In the genomic region with DNA sequence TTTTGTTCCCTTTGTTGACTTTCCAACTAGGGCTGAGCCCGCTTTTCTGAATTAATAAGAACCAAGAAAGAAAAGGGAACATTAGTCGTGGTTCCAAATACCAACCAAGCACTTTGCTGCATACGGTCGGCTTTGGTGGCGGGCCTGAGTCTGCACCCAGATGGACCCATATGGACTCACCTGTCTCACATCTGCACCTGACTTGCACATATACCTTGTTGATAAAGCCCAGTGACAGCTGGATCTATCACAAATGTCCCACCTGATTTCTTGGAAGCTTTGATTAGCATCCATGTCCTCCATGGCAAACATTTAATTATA, we compare ENCODE assay signal across 14 cellular contexts. TPM values are rescaled to one million over a fixed set of nuclear protein-coding genes. Genes with fewer than 3 reads are reported as not detected.
DNase-seq lines count a peak whose midpoint lies in the region; ATAC-seq, FAIRE-seq and TF ChIP-seq lines count a peak whose summit lies in the region.
"Had no signal": no experiment of that assay in that cellular context is flagged by ENCODE, and none has a peak within 500 bp of the region (broad histone marks: within the 10 kb centered on the region; RNA-seq: fewer than 3 reads in every experiment).

No MANE protein-coding gene starts in this region.

- BruUV-seq in HepG2 (replicated peaks; lab: Mats Ljungman, UMichigan), result no TSS peak

- no peak overlapping the region for H3K4me3 Mint-ChIP-seq in type B pancreatic cell
- H3K4me3 Mint-ChIP-seq: activated CD4-positive, alpha-beta memory T cell treated with anti-CD3 and anti-CD28 coated beads for 36 hours; activated naive CD8-positive, alpha-beta T cell treated with anti-CD3 and anti-CD28 coated beads, Interleukin-2, amount 10 ng/mL, durations not matched to agents 7 days and 5 days; dendritic cell treated with granulocyte-macrophage colony-stimulating factor and Interleukin-4, amounts not matched to agents 40 ng/mL and 50 ng/mL, for 4 days; naive thymus-derived CD4-positive, alpha-beta T cell; T-helper 2 cell treated with Interferon-gamma antibody and Interleukin-4, amounts not matched to agents 5 μg/mL and 100 μg/mL, for 36 hours had no signal

- H3K4me2 ChIP-seq in HepG2 (ENCODE audit: low read depth, low read length), result no peak overlapping the region

- 67% methylated on average over 5 of the region's 5 CpGs for WGBS in HepG2 (ENCODE audit: low lambda C conversion rate)
- 98% methylated on average over 5 of the region's 5 CpGs for WGBS in right lobe of liver (ENCODE audit: insufficient coverage, low coverage, low lambda C conversion rate, missing lambda C conversion rate)

- H3K9me3 ChIP-seq in HepG2 (ENCODE audit: low read length), result no peaks in the 10 kb centered on the region
- H3K9me3 ChIP-seq in right lobe of liver, result no peaks in the 10 kb centered on the region
- H3K9me3 ChIP-seq in breast epithelium, result no peaks in the 10 kb centered on the region

- H3K4me3 ChIP-seq in HepG2 (replicated peaks in 1 of 3; ENCODE audit: insufficient read depth in 1 of 3, low read depth in 2 of 3, low read length in 3 of 3) (no peak overlapping the region), right lobe of liver (no peak overlapping the region), breast epithelium (no peak overlapping the region)

- H3K27me3 Mint-ChIP-seq in type B pancreatic cell, result no peaks in the 10 kb centered on the region
- H3K27me3 Mint-ChIP-seq: dendritic cell treated with granulocyte-macrophage colony-stimulating factor and Interleukin-4, amounts not matched to agents 40 ng/mL and 50 ng/mL, for 4 days had no signal

- intact Hi-C loops in HepG2 (cut with micrococcal nuclease; ENCODE audit: unreplicated experiment) (loop anchor here (5.0 to 10.0 kb wide), 2 partner anchors 110 to 572 kb away; partner anchors contain the start of gene HDDC2), right lobe of liver (cut with DNase I) (no loop called here), breast epithelium (cut with DNase I; ENCODE audit: low total_unique reads) (no loop called here)

- FAIRE-seq in HepG2 (lab: Jason Lieb, UNC), result no peak

- TF ChIP-seq POLR2A in HepG2 (IDR thresholded peaks at IDR 0.05; ENCODE audit: insufficient read depth in 1 of 2, low read depth in 2 of 2, low read length in 2 of 2) (no peak), right lobe of liver (IDR thresholded peaks at IDR 0.05) (no peak), breast epithelium (IDR thresholded peaks at IDR 0.05) (no peak)

- H3K36me3 ChIP-seq in HepG2 (replicated peaks in 1 of 2; ENCODE audit: control insufficient read depth in 1 of 2, insufficient read depth in 2 of 2, low read length in 2 of 2) (no peaks in the 10 kb centered on the region), right lobe of liver (no peaks in the 10 kb centered on the region), breast epithelium (no peaks in the 10 kb centered on the region)

- TF ChIP-seq CTCF in HepG2 (CRISPR knock-in tag; IDR thresholded peaks at IDR 0.05) (no peak), right lobe of liver (IDR thresholded peaks at IDR 0.05) (no peak), breast epithelium (IDR thresholded peaks at IDR 0.05) (no peak), type B pancreatic cell (conservative IDR thresholded peaks at IDR 0.05) (peak; percentile 13)

- peak; percentile 39; the same call in 2 of the 3 replicates for ATAC-seq in HepG2
- no peak for ATAC-seq in right lobe of liver
- ATAC-seq in HG03159 (IDR thresholded peaks at IDR 0.05; ENCODE audit: unreplicated experiment), result peak; percentile 14
- no peak for ATAC-seq in HG03139 (IDR thresholded peaks at IDR 0.05; ENCODE audit: unreplicated experiment)

- H3K4me1 ChIP-seq in HepG2 (ENCODE audit: insufficient read depth, low read length) (no peaks in the 10 kb centered on the region), right lobe of liver (peaks cover 0 to 9% (median 1%) of the 10 kb centered on the region in 4 donors), breast epithelium (peaks cover 0 to 14% of the 10 kb centered on the region in 2 donors)

- H3K4me1 Mint-ChIP-seq in type B pancreatic cell (ENCODE audit: unreplicated experiment), result peaks cover 55% of the 10 kb centered on the region

- CTCF ChIA-PET in HepG2 (lab: Yijun Ruan, JAX; ENCODE audit: low intra/inter-chr PET ratio, low total read pairs), result no interaction called here

- DNase-seq in HepG2 (ENCODE audit: low spot score), result no peak
- DNase-seq in right lobe of liver, result no peak
- no peak for DNase-seq in breast epithelium (ENCODE audit: low spot score in 2 of 2)
- no peak for DNase-seq in type B pancreatic cell (ENCODE audit: extremely low spot score, unreplicated experiment)
- DNase-seq in globus pallidus (ENCODE audit: low spot score), result no peak
- DNase-seq in DMS53 treated with DMSO at 0.1 percent for 48 hours (lab: John Stamatoyannopoulos, UW; ENCODE audit: unreplicated experiment), result no peak
- DNase-seq: NCI-H2227 treated with DMSO at 0.1 percent for 48 hours had no signal

- H3K27me3 ChIP-seq in HepG2 (ENCODE audit: control insufficient read depth in 1 of 2, insufficient read depth in 2 of 2, low read length in 2 of 2) (no peaks in the 10 kb centered on the region), right lobe of liver (no peaks in the 10 kb centered on the region), breast epithelium (no peaks in the 10 kb centered on the region)

- H3K27ac Mint-ChIP-seq in type B pancreatic cell, result peak overlapping the region; percentile 89
- H3K27ac Mint-ChIP-seq: activated CD4-positive, alpha-beta memory T cell treated with anti-CD3 and anti-CD28 coated beads for 36 hours; activated naive CD8-positive, alpha-beta T cell treated with anti-CD3 and anti-CD28 coated beads, Interleukin-2, amount 10 ng/mL, durations not matched to agents 7 days and 5 days; dendritic cell treated with granulocyte-macrophage colony-stimulating factor and Interleukin-4, amounts not matched to agents 40 ng/mL and 50 ng/mL, for 4 days; naive thymus-derived CD4-positive, alpha-beta T cell; T-helper 2 cell treated with Interferon-gamma antibody and Interleukin-4, amounts not matched to agents 5 μg/mL and 100 μg/mL, for 36 hours had no signal

- no peak for TF ChIP-seq RAD21 in HepG2 (CRISPR knock-in tag; IDR thresholded peaks at IDR 0.05)

- TF ChIP-seq EP300 in HepG2 (IDR thresholded peaks at IDR 0.05; ENCODE audit: low read depth in 2 of 2, low read length in 2 of 2), result no peak
- no peak for TF ChIP-seq EP300 in HepG2 (CRISPR knock-in tag; IDR thresholded peaks at IDR 0.05; ENCODE audit: borderline replicate concordance)

- H3K9me3 Mint-ChIP-seq in type B pancreatic cell, result no peaks in the 10 kb centered on the region
- H3K9me3 Mint-ChIP-seq: activated CD4-positive, alpha-beta memory T cell treated with anti-CD3 and anti-CD28 coated beads for 36 hours; activated naive CD8-positive, alpha-beta T cell treated with anti-CD3 and anti-CD28 coated beads, Interleukin-2, amount 10 ng/mL, durations not matched to agents 7 days and 5 days; dendritic cell treated with granulocyte-macrophage colony-stimulating factor and Interleukin-4, amounts not matched to agents 40 ng/mL and 50 ng/mL, for 4 days; naive thymus-derived CD4-positive, alpha-beta T cell; T-helper 2 cell treated with Interferon-gamma antibody and Interleukin-4, amounts not matched to agents 5 μg/mL and 100 μg/mL, for 36 hours had no signal

- POLR2A ChIA-PET in HepG2 (lab: Yijun Ruan, JAX), result no interaction called here

- H3K9ac ChIP-seq in HepG2 (ENCODE audit: insufficient read depth, low read depth, low read length), result no peak overlapping the region

- H3K79me2 ChIP-seq in HepG2 (ENCODE audit: insufficient read depth, low read length), result no peaks in the 10 kb centered on the region

- no peaks in the 10 kb centered on the region for H3K36me3 Mint-ChIP-seq in type B pancreatic cell
- H3K36me3 Mint-ChIP-seq: activated CD4-positive, alpha-beta memory T cell treated with anti-CD3 and anti-CD28 coated beads for 36 hours; activated naive CD8-positive, alpha-beta T cell treated with anti-CD3 and anti-CD28 coated beads, Interleukin-2, amount 10 ng/mL, durations not matched to agents 7 days and 5 days; naive thymus-derived CD4-positive, alpha-beta T cell had no signal

- H3K27ac ChIP-seq in HepG2 (ENCODE audit: extremely low read length, insufficient read depth, low read length), result no peak overlapping the region
- no peak overlapping the region for H3K27ac ChIP-seq in right lobe of liver
- peak overlapping the region; percentile 70 for H3K27ac ChIP-seq in breast epithelium

- no peaks in the 10 kb centered on the region for H4K20me1 ChIP-seq in HepG2 (ENCODE audit: insufficient read depth, low read length)

- in situ Hi-C loops in HepG2 (cut with HindIII; ENCODE audit: extremely low pct_ligation_motif_present, low pct_unique_long_range_greater_than_20kb), result no loop called here

- H2AFZ ChIP-seq in HepG2 (ENCODE audit: low read length), result no peak overlapping the region

TF ChIP-seq in HepG2, 621 proteins besides CTCF, POLR2A, EP300 and RAD21 (continues in another document):
- no peak for TF ChIP-seq KLF16 (CRISPR knock-in tag; IDR thresholded peaks at IDR 0.05)

RNA-seq across cellular contexts. Expression of gene TPD52L1, which starts 39.0 kb away (rescaled TPM):
- total RNA-seq in HepG2 (2016; rRNA removed; fragmentation: Illumina TruSeq; extraction: Trizol) (0.49 and 0.67 TPM in 2 replicates), right lobe of liver (100 to 1,000 TPM in 2 of 6 experiments, 10 to 100 TPM in 4; 36.8 to 119 (median 47.7) TPM), breast epithelium (100 to 1,000 TPM in 1 of 3 donors, 10 to 100 TPM in 2; 27.2 to 266 (median 81.3) TPM), type B pancreatic cell (ENCODE audit: low replicate concordance) (80.4 and 142 TPM in 2 replicates)
- 0.35 TPM in 1 of 2 replicates, not detected in the other for total RNA-seq in HepG2 (2016; cell fraction: cytosol; rRNA removed; fragmentation: Illumina TruSeq; extraction: Trizol; ENCODE audit: low read depth)
- 0.30 and 0.31 TPM in 2 replicates for total RNA-seq in HepG2 (2016; cell fraction: insoluble cytoplasmic fraction; rRNA removed; fragmentation: Illumina TruSeq; extraction: Trizol)
- total RNA-seq in HepG2 (2016; cell fraction: membrane; rRNA removed; fragmentation: Illumina TruSeq; extraction: Trizol), result 0.25 and 0.45 TPM in 2 replicates
- 0.38 TPM in 1 of 2 replicates, not detected in the other for total RNA-seq in HepG2 (2016; cell fraction: nucleus; rRNA removed; fragmentation: Illumina TruSeq; extraction: Trizol)
- 0.47 and 0.53 TPM in 2 replicates for polyA plus RNA-seq in HepG2 (2011; rRNA removed)
- polyA plus RNA-seq in HepG2 (2011; cell fraction: cytosol; rRNA removed), result 0.40 and 0.47 TPM in 2 replicates
- 0.21 TPM in 1 of 2 replicates, not detected in the other for polyA plus RNA-seq in HepG2 (2011; cell fraction: nucleus; rRNA removed)
- 0.15 and 0.44 TPM in 2 replicates for polyA plus RNA-seq in HepG2 (2012)
- 0.35 and 0.50 TPM in 2 replicates for polyA plus RNA-seq in HepG2 (2016; cell fraction: cytosol; fragmentation: Illumina TruSeq; extraction: Trizol; ENCODE audit: low read depth)
- polyA plus RNA-seq in HepG2 (2016; cell fraction: insoluble cytoplasmic fraction; fragmentation: Illumina TruSeq; extraction: Trizol; ENCODE audit: low read depth), result 0.70 and 1.2 TPM in 2 replicates
- polyA plus RNA-seq in HepG2 (2016; cell fraction: membrane; fragmentation: Illumina TruSeq; extraction: Trizol; ENCODE audit: low read depth), result 0.61 and 0.80 TPM in 2 replicates
- polyA plus RNA-seq in HepG2 (2016; cell fraction: nucleus; fragmentation: Illumina TruSeq; extraction: Trizol; ENCODE audit: insufficient read depth, low read depth), result 0.41 TPM in 1 of 2 replicates, not detected in the other
- 0.88 and 7.0 TPM in 2 replicates for polyA minus RNA-seq in HepG2 (2011; rRNA and poly(A)+ RNA removed; ENCODE audit: low replicate concordance)
- polyA minus RNA-seq in HepG2 (2011; cell fraction: cytosol; rRNA and poly(A)+ RNA removed), result not detected in 2 replicates
- 0.25 TPM in 1 of 2 replicates, not detected in the other for polyA minus RNA-seq in HepG2 (2011; cell fraction: nucleus; rRNA and poly(A)+ RNA removed)
- total RNA-seq: activated naive CD8-positive, alpha-beta T cell treated with anti-CD3 and anti-CD28 coated beads, Interleukin-2, amount 10 ng/mL, durations not matched to agents 7 days and 5 days had no signal

Comparison
In these comparisons a context has a peak if more than half of its experiments do, and no peak if none do; other contexts are left out.
1. ATAC-seq: peak in HepG2 (single experiment) and HG03159 (single experiment); none in right lobe of liver (0 of 4) and HG03139 (single experiment).
2. RNA of gene TPD52L1, which starts 39.0 kb away (total RNA-seq): 27.2 to 266 TPM in breast epithelium, 80.4 to 142 TPM in type B pancreatic cell and 36.8 to 119 TPM in right lobe of liver; 0.25 to 0.67 TPM in HepG2; every median in the first group is over 10 times any median in the second.
3. H3K27ac ChIP-seq: peak in breast epithelium (2 of 2); none in HepG2 (single experiment) and right lobe of liver (0 of 3).